In genomic region chr7:13041368-13041988, GRCh38 we compare ENCODE assay signal across 18 cellular contexts.
A peak's percentile ranks its signal among the peaks of the same experiment; 100 is the strongest.
DNase-seq lines count a peak whose midpoint lies in the region; ATAC-seq and TF ChIP-seq lines count a peak whose summit lies in the region.
"Had no signal": no experiment of that assay in that cellular context is flagged by ENCODE, and none has a peak within 500 bp of the region (broad histone marks: within the 10 kb centered on the region; RNA-seq: fewer than 3 reads in every experiment).

No MANE protein-coding gene starts in this region.

- ATAC-seq in HCT116: peak; percentile 82
- ATAC-seq in PC-3: no peak
- no peak for ATAC-seq in GM18907 (IDR thresholded peaks at IDR 0.05; ENCODE audit: unreplicated experiment)
- ATAC-seq in GM18505 (IDR thresholded peaks at IDR 0.05; ENCODE audit: unreplicated experiment): no peak
- no peak for ATAC-seq in GM21825 (IDR thresholded peaks at IDR 0.05; ENCODE audit: unreplicated experiment)
- ATAC-seq: HepG2 had no signal

- no peaks in the 10 kb centered on the region for H3K9me3 Mint-ChIP-seq in Caco-2 (ENCODE audit: unreplicated experiment)

- H3K9me3 ChIP-seq in Caco-2 (no peaks in the 10 kb centered on the region), HCT116 (ENCODE audit: control insufficient read depth in 1 of 2, insufficient read depth in 1 of 2, low read depth in 1 of 2, low read length in 2 of 2) (no peaks in the 10 kb centered on the region), PC-3 (ENCODE audit: low read length) (no peaks in the 10 kb centered on the region)
- H3K9me3 ChIP-seq: HAP-1 had no signal

- H3K4me2 ChIP-seq in HCT116 (ENCODE audit: low read length): peak overlapping the region; percentile 80
- H3K4me2 ChIP-seq in PC-3 (ENCODE audit: low read length): no peak overlapping the region

- H3K9ac ChIP-seq in HCT116 (ENCODE audit: low read length): peak overlapping the region; percentile 64
- H3K9ac ChIP-seq in PC-3 (ENCODE audit: low read length): no peak overlapping the region

- DNase-seq in Caco-2 (no peak), HCT116 (ENCODE audit: low read depth, low spot score) (peak; percentile 73), PC-3 (no peak), myocyte (ENCODE audit: low read depth) (peak; percentile 60)
- DNase-seq: CD4-positive, CD25-positive, alpha-beta regulatory T cell; DMS79; KBM-7; NCI-H1105 treated with DMSO at 0.1 percent for 48 hours; NCI-H2029 treated with DMSO at 0.1 percent for 48 hours; NCI-H2171; NCI-H446; NCI-H526; SHP77 had no signal

- no peaks in the 10 kb centered on the region for H3K79me2 ChIP-seq in HCT116 (ENCODE audit: insufficient read depth, low read length)
- H3K79me2 ChIP-seq in PC-3 (ENCODE audit: low read length): no peaks in the 10 kb centered on the region

- no peaks in the 10 kb centered on the region for H3K27me3 Mint-ChIP-seq in Caco-2 (ENCODE audit: insufficient read depth, unreplicated experiment)
- H3K27me3 Mint-ChIP-seq: CD4-positive, CD25-positive, alpha-beta regulatory T cell had no signal

- no peak for TF ChIP-seq CTCF in Caco-2 (IDR thresholded peaks at IDR 0.05; ENCODE audit: insufficient read depth in 1 of 2, low read depth in 1 of 2, low read length in 1 of 2, severe bottlenecking in 1 of 2, unreplicated experiment in 1 of 2)
- TF ChIP-seq CTCF in HCT116 (IDR thresholded peaks at IDR 0.05 in 2 of 3, conservative IDR thresholded peaks at IDR 0.05 in 1 of 3; ENCODE audit: borderline replicate concordance in 1 of 3, insufficient read depth in 1 of 3, low read depth in 2 of 3, low read length in 2 of 3): no peak
- TF ChIP-seq CTCF in PC-3 (conservative IDR thresholded peaks at IDR 0.05; ENCODE audit: low read depth, low read length): no peak

- peaks cover 20% of the 10 kb centered on the region for H3K4me1 ChIP-seq in Caco-2
- peaks cover 31 to 59% of the 10 kb centered on the region in 2 experiments for H3K4me1 ChIP-seq in HCT116 (ENCODE audit: control insufficient read depth in 1 of 2, insufficient read depth in 2 of 2, low read length in 2 of 2)
- peaks cover 29% of the 10 kb centered on the region for H3K4me1 ChIP-seq in PC-3 (ENCODE audit: insufficient read depth, low read length)

- H3K36me3 ChIP-seq in Caco-2 (ENCODE audit: control insufficient read depth, insufficient read depth, low read length) (no peaks in the 10 kb centered on the region), HCT116 (ENCODE audit: control insufficient read depth in 1 of 2, insufficient read depth in 2 of 2, low read length in 2 of 2) (no peaks in the 10 kb centered on the region), PC-3 (ENCODE audit: low read depth, low read length) (no peaks in the 10 kb centered on the region)
- H3K36me3 ChIP-seq: HAP-1 had no signal

- no peak overlapping the region for H3K4me3 ChIP-seq in Caco-2 (ENCODE audit: low read depth, low read length)
- peak overlapping the region; percentile 33 to 51 for H3K4me3 ChIP-seq in HCT116 (replicated peaks in 1 of 2; ENCODE audit: low read depth in 1 of 2, low read length in 2 of 2)
- H3K4me3 ChIP-seq in PC-3 (ENCODE audit: low read length): no peak overlapping the region
- H3K4me3 ChIP-seq: HAP-1 had no signal

- H2AFZ ChIP-seq in HCT116 (ENCODE audit: low read depth, low read length, poor library complexity, severe bottlenecking) (peak overlapping the region; percentile 96), PC-3 (ENCODE audit: low read length) (0 out of 2 replicates have a peak overlapping the region, but pooled peaks have one; percentile 12)

- RAD21 ChIA-PET in HCT116 (lab: Charles Lee; ENCODE audit: low non-redundant PET in 1 of 2, low total read pairs in 2 of 2, uncharacterized antibody in 2 of 2, unreplicated experiment in 2 of 2): no interaction called here

- BruUV-seq in Caco-2 (replicated peaks; lab: Mats Ljungman, UMichigan): no TSS peak
- BruUV-seq in HCT116 (replicated peaks; lab: Mats Ljungman, UMichigan): no TSS peak
- BruUV-seq in PC-3 (replicated peaks; lab: Mats Ljungman, UMichigan): no TSS peak

- H3K27ac Mint-ChIP-seq in Caco-2 (ENCODE audit: unreplicated experiment): peak overlapping the region; percentile 39
- H3K27ac Mint-ChIP-seq: CD4-positive, CD25-positive, alpha-beta regulatory T cell had no signal

- H3K27me3 ChIP-seq in Caco-2 (replicated peaks; ENCODE audit: control insufficient read depth, insufficient read depth, low read length): no peaks in the 10 kb centered on the region
- no peaks in the 10 kb centered on the region for H3K27me3 ChIP-seq in HCT116 (ENCODE audit: insufficient read depth, low read length)
- H3K27me3 ChIP-seq in PC-3 (ENCODE audit: low read length): no peaks in the 10 kb centered on the region

- H3K4me1 Mint-ChIP-seq in Caco-2 (ENCODE audit: low read depth, unreplicated experiment): peaks cover 24% of the 10 kb centered on the region
- H3K4me1 Mint-ChIP-seq: CD4-positive, CD25-positive, alpha-beta regulatory T cell had no signal

- intact Hi-C loops in Caco-2 (cut with micrococcal nuclease; ENCODE audit: unreplicated experiment): no loop called here
- intact Hi-C loops in HCT116 (cut with micrococcal nuclease): loop anchor here (5.0 kb wide), 2 partner anchors 76 to 239 kb away; no protein-coding TSS in a partner anchor
- intact Hi-C loops in PC-3 (cut with micrococcal nuclease): loop anchor here (5.0 kb wide), 1 partner anchor 99 kb away; no protein-coding TSS in a partner anchor

- H4K20me1 ChIP-seq in HCT116 (ENCODE audit: insufficient read depth): no peaks in the 10 kb centered on the region
- no peaks in the 10 kb centered on the region for H4K20me1 ChIP-seq in PC-3 (ENCODE audit: low read length)

- POLR2A ChIA-PET in Caco-2 (lab: Charles Lee) (no interaction called here), HCT116 (lab: Charles Lee) (interaction anchor here (1.0 to 2.4 kb wide), 3 partner anchors 9 to 354 kb away, joined by 3 to 9 read pairs (median 8); partner anchors contain the start of gene ARL4A), PC-3 (lab: Charles Lee; ENCODE audit: unreplicated experiment) (no interaction called here)

- TF ChIP-seq RAD21 in HCT116 (IDR thresholded peaks at IDR 0.05; ENCODE audit: low read depth): no peak; the same call in 1 of the 2 replicates

- H3K27ac ChIP-seq in HCT116 (ENCODE audit: low read depth, low read length) (peak overlapping the region; percentile 68), PC-3 (ENCODE audit: low read length) (no peak overlapping the region)

- CTCF ChIA-PET in Caco-2 (lab: Charles Lee) (no interaction called here), HCT116 (lab: Charles Lee) (interaction anchor here (1.0 kb wide), 1 partner anchor 10 kb away, joined by 3 read pairs; no protein-coding TSS in a partner anchor), PC-3 (lab: Charles Lee) (interaction anchor here (0.9 kb wide), 1 partner anchor 355 kb away, joined by 5 read pairs; no protein-coding TSS in a partner anchor)

- no peak for TF ChIP-seq POLR2A in HCT116 (IDR thresholded peaks at IDR 0.05; ENCODE audit: borderline replicate concordance, extremely low read depth, insufficient read depth, insufficient read length)
- no peak for TF ChIP-seq POLR2A in GM18505 (IDR thresholded peaks at IDR 0.05; ENCODE audit: borderline replicate concordance, extremely low read depth, insufficient read depth, insufficient read length)

- H3K36me3 Mint-ChIP-seq in Caco-2 (ENCODE audit: insufficient read depth, unreplicated experiment): peaks cover 25% of the 10 kb centered on the region
- H3K36me3 Mint-ChIP-seq: CD4-positive, CD25-positive, alpha-beta regulatory T cell had no signal

- H3K9me2 ChIP-seq in HCT116 (ENCODE audit: insufficient read depth) (no peaks in the 10 kb centered on the region), PC-3 (replicated peaks; ENCODE audit: low read length) (no peaks in the 10 kb centered on the region)

- H3K4me3 Mint-ChIP-seq in Caco-2 (ENCODE audit: unreplicated experiment): no peak overlapping the region
- H3K4me3 Mint-ChIP-seq: CD4-positive, CD25-positive, alpha-beta regulatory T cell had no signal

- H3F3A ChIP-seq in PC-3 (ENCODE audit: low read length, unreplicated experiment): no peaks in the 10 kb centered on the region

TF ChIP-seq in HCT116, 20 proteins besides CTCF, POLR2A, EP300 and RAD21 (continues in another document):
- TF ChIP-seq TCF7L2 (IDR thresholded peaks at IDR 0.05; ENCODE audit: borderline replicate concordance, extremely low read depth, insufficient read depth, insufficient read length): peak; percentile 32
- peak; percentile 85 for TF ChIP-seq CBX3 (IDR thresholded peaks at IDR 0.05; ENCODE audit: low read depth)
- TF ChIP-seq ZBTB33 (IDR thresholded peaks at IDR 0.05; ENCODE audit: extremely low read depth, insufficient replicate concordance, low read length): no peak
- TF ChIP-seq EZH2 (IDR thresholded peaks at IDR 0.05): no peak
- no peak for TF ChIP-seq ZNF274 (IDR thresholded peaks at IDR 0.05; ENCODE audit: low read depth, low read length)
- TF ChIP-seq SIN3A (IDR thresholded peaks at IDR 0.05; ENCODE audit: low read depth): peak; percentile 74
- TF ChIP-seq EGR1 (IDR thresholded peaks at IDR 0.05; ENCODE audit: low read depth): peak; percentile 75
- TF ChIP-seq SP1 (IDR thresholded peaks at IDR 0.05; ENCODE audit: low read depth): peak; percentile 74

Comparison
In these comparisons a context has a peak if more than half of its experiments do, and no peak if none do; other contexts are left out.
1. DNase-seq: peak in HCT116 (single experiment) and myocyte (single experiment); none in Caco-2 (0 of 2) and PC-3 (single experiment).
2. H3K4me3 ChIP-seq: peak in HCT116 (2 of 2); none in Caco-2 (single experiment) and PC-3 (single experiment).